Comparison of ENCODE assay signal across 1 cellular context in genomic region chr1:55774446-55774845, GRCh38.
TF ChIP-seq lines count a peak whose summit lies in the region.

No MANE protein-coding gene starts in this region.

TF ChIP-seq in SK-N-SH treated with all-trans-retinoic acid at 6 μM for 48 hours, 23 proteins besides CTCF, POLR2A, EP300 and RAD21 (continued from another document):
- TF ChIP-seq TSHZ2 (CRISPR knock-in tag; IDR thresholded peaks at IDR 0.05) (no peak), ZNF70 (CRISPR knock-in tag; IDR thresholded peaks at IDR 0.05) (no peak), PPARA (CRISPR knock-in tag; IDR thresholded peaks at IDR 0.05; ENCODE audit: borderline replicate concordance) (no peak)
